In the genomic region with DNA sequence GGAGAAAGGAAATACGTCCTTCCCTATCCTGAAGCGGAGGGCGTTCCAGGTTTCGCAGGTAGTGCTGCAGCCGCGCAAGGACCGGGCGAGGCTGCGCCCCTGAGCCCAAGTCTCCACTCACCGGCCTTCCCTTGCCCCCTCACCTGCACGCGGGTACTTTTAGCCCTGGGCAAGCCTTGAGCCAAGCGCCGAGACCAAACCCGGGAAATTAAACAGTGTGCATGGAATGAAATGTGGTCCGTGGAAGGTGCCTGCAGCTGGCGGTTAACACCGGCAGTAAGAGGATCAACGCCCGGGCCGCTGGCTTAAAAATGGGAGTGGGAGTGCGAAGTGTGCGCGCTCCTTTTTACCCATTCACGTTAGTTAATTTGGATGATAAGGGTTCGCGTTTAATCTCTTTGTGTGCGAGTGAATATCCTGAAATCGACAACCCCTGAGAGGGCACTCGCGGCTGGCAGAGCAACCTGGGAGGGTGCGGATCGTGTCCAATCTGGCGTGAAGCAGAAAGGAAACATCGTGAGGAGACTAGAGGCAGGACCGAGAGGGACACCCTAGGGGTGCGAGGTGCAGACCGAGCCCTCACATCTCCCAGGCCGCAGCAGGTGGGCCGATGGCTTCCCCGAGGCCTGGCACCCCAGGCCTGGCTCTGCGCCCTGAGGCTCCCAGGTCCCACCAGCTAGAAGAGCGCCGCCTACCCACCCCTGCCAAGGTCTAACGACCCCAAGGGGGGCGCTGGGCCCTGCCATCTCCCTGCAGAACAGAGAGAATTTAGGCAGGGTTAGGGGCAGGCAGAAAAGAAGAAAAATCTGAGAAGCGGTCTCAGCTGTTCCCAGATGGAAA, we compare ENCODE assay signal across 39 cellular contexts. TPM values are rescaled to one million over a fixed set of nuclear protein-coding genes. Genes with fewer than 3 reads are reported as not detected.
A peak's percentile ranks its signal among the peaks of the same experiment; 100 is the strongest.
DNase-seq lines count a peak whose midpoint lies in the region; ATAC-seq and TF ChIP-seq lines count a peak whose summit lies in the region.
"Had no signal": no experiment of that assay in that cellular context is flagged by ENCODE, and none has a peak within 500 bp of the region (broad histone marks: within the 10 kb centered on the region; RNA-seq: fewer than 3 reads in every experiment).

No MANE protein-coding gene starts in this region.

- ATAC-seq in WTC11, result peak; percentile 2; the same call in 1 of the 2 replicates
- ATAC-seq: activated CD4-positive, CD25-positive, alpha-beta regulatory T cell treated with anti-CD3 and anti-CD28 coated beads, Interleukin-2, amount 50 U/mL, for 24 hours; activated CD8-positive, alpha-beta T cell treated with anti-CD3 and anti-CD28 coated beads for 36 hours; left ventricle myocardium superior; PC-3 had no signal

- H3K9me3 ChIP-seq in iPS-18a (ENCODE audit: control insufficient read depth, low read depth, low read length) (no peaks in the 10 kb centered on the region), spleen (no peaks in the 10 kb centered on the region)
- H3K9me3 ChIP-seq: Caco-2, thoracic aorta had no signal

- no peaks in the 10 kb centered on the region for H3K9me3 Mint-ChIP-seq in activated CD4-positive, alpha-beta T cell treated with anti-CD3 and anti-CD28 coated beads, Interleukin-2, amount 10 ng/mL, durations not matched to agents 7 days and 5 days
- H3K9me3 Mint-ChIP-seq in WTC11, result no peaks in the 10 kb centered on the region
- H3K9me3 Mint-ChIP-seq: activated CD8-positive, alpha-beta T cell treated with anti-CD3 and anti-CD28 coated beads for 36 hours; activated naive CD8-positive, alpha-beta T cell treated with anti-CD3 and anti-CD28 coated beads for 36 hours; stimulated activated naive CD8-positive, alpha-beta T cell treated with anti-CD3 and anti-CD28 coated beads, Interleukin-15, Interleukin-2, amounts not matched to agents 100 ng/mL and 50 ng/mL, for 24 hours; T-helper 1 cell treated with Interleukin-12 subunit alpha and Interleukin-12 subunit beta and Interleukin-4 antibody, amounts not matched to agents 30 μg/mL and 1 μg/mL, for 36 hours had no signal

- POLR2A ChIA-PET in activated CD4-positive, alpha-beta T cell treated with anti-CD3 and anti-CD28 coated beads, Interleukin-2, amount 10 ng/mL, durations not matched to agents 7 days and 5 days (lab: Charles Lee), result no interaction called here
- POLR2A ChIA-PET in WTC11 (lab: Charles Lee), result no interaction called here

- no peaks in the 10 kb centered on the region for H3K36me3 Mint-ChIP-seq in activated CD4-positive, alpha-beta T cell treated with anti-CD3 and anti-CD28 coated beads, Interleukin-2, amount 10 ng/mL, durations not matched to agents 7 days and 5 days (ENCODE audit: low read depth)
- no peaks in the 10 kb centered on the region for H3K36me3 Mint-ChIP-seq in WTC11
- H3K36me3 Mint-ChIP-seq: activated naive CD8-positive, alpha-beta T cell treated with anti-CD3 and anti-CD28 coated beads for 36 hours had no signal

- H3K36me3 ChIP-seq in iPS-18a (ENCODE audit: control insufficient read depth, low read depth, low read length) (no peaks in the 10 kb centered on the region), spleen (no peaks in the 10 kb centered on the region)
- H3K36me3 ChIP-seq: cardiac muscle cell, thoracic aorta had no signal

- peak overlapping the region; percentile 41 for H3K27ac Mint-ChIP-seq in activated CD4-positive, alpha-beta T cell treated with anti-CD3 and anti-CD28 coated beads, Interleukin-2, amount 10 ng/mL, durations not matched to agents 7 days and 5 days
- no peak overlapping the region for H3K27ac Mint-ChIP-seq in WTC11
- H3K27ac Mint-ChIP-seq: activated CD8-positive, alpha-beta T cell treated with anti-CD3 and anti-CD28 coated beads for 36 hours; activated naive CD8-positive, alpha-beta T cell treated with anti-CD3 and anti-CD28 coated beads for 36 hours; stimulated activated naive CD8-positive, alpha-beta T cell treated with anti-CD3 and anti-CD28 coated beads, Interleukin-15, Interleukin-2, amounts not matched to agents 100 ng/mL and 50 ng/mL, for 24 hours; T-helper 1 cell treated with Interleukin-12 subunit alpha and Interleukin-12 subunit beta and Interleukin-4 antibody, amounts not matched to agents 30 μg/mL and 1 μg/mL, for 36 hours had no signal

- H3K27me3 Mint-ChIP-seq in activated CD4-positive, alpha-beta T cell treated with anti-CD3 and anti-CD28 coated beads, Interleukin-2, amount 10 ng/mL, durations not matched to agents 7 days and 5 days, result peaks cover 85% of the 10 kb centered on the region
- peaks cover 100% of the 10 kb centered on the region for H3K27me3 Mint-ChIP-seq in WTC11 (ENCODE audit: low read depth)

- H3K4me3 ChIP-seq in iPS-18a (ENCODE audit: low read length) (peak overlapping the region; percentile 46), spleen (no peak overlapping the region)
- H3K4me3 ChIP-seq: cardiac muscle cell, SK-N-MC, thoracic aorta had no signal

- H3K27ac ChIP-seq in iPS-18a (ENCODE audit: low read length), result no peak overlapping the region
- no peak overlapping the region for H3K27ac ChIP-seq in spleen
- H3K27ac ChIP-seq: C4-2B, cardiac muscle cell, SK-N-MC, thoracic aorta had no signal

- H3K4me1 Mint-ChIP-seq in activated CD4-positive, alpha-beta T cell treated with anti-CD3 and anti-CD28 coated beads, Interleukin-2, amount 10 ng/mL, durations not matched to agents 7 days and 5 days, result peaks cover 6% of the 10 kb centered on the region
- peaks cover 48% of the 10 kb centered on the region for H3K4me1 Mint-ChIP-seq in WTC11

- TF ChIP-seq CTCF in WTC11 (IDR thresholded peaks at IDR 0.05), result no peak
- TF ChIP-seq CTCF in spleen (IDR thresholded peaks at IDR 0.05 in 8 of 11, conservative IDR thresholded peaks at IDR 0.05 in 3 of 11), result no peak

- TF ChIP-seq POLR2A in spleen (IDR thresholded peaks at IDR 0.05), result no peak

- H3K4me1 ChIP-seq in iPS-18a (ENCODE audit: control insufficient read depth, low read depth, low read length) (peaks cover 26% of the 10 kb centered on the region), spleen (peaks cover 13 to 62% (median 45%) of the 10 kb centered on the region in 6 donors)

- H3K9ac ChIP-seq in iPS-18a (ENCODE audit: low read length), result no peak overlapping the region

- 4 to 11% (median 8%) methylated on average over 40 to 47 of the region's 47 CpGs for WGBS in spleen, 5 donors

- H3K4me3 Mint-ChIP-seq in activated CD4-positive, alpha-beta T cell treated with anti-CD3 and anti-CD28 coated beads, Interleukin-2, amount 10 ng/mL, durations not matched to agents 7 days and 5 days, result no peak overlapping the region
- peak overlapping the region; percentile 81 for H3K4me3 Mint-ChIP-seq in WTC11
- H3K4me3 Mint-ChIP-seq: activated CD8-positive, alpha-beta T cell treated with anti-CD3 and anti-CD28 coated beads for 36 hours; activated naive CD8-positive, alpha-beta T cell treated with anti-CD3 and anti-CD28 coated beads for 36 hours; stimulated activated naive CD8-positive, alpha-beta T cell treated with anti-CD3 and anti-CD28 coated beads, Interleukin-15, Interleukin-2, amounts not matched to agents 100 ng/mL and 50 ng/mL, for 24 hours; T-helper 1 cell treated with Interleukin-12 subunit alpha and Interleukin-12 subunit beta and Interleukin-4 antibody, amounts not matched to agents 30 μg/mL and 1 μg/mL, for 36 hours had no signal

- no peak for DNase-seq in activated CD4-positive, alpha-beta T cell treated with anti-CD3 and anti-CD28 coated beads, Interleukin-2, amount 10 ng/mL, durations not matched to agents 7 days and 5 days
- DNase-seq in activated CD4-positive, alpha-beta T cell treated with anti-CD3 and anti-CD28 coated beads, Interleukin-2, amount 50 U/mL, for 1 hour, result no peak
- DNase-seq in WTC11 (ENCODE audit: low spot score), result peak; percentile 35
- DNase-seq in retina, result peak; percentile 42
- no peak for DNase-seq in spleen
- DNase-seq in DMS53 (lab: John Stamatoyannopoulos, UW), result no peak
- DNase-seq in T-helper 1 cell, result no peak
- DNase-seq: activated CD8-positive, alpha-beta T cell treated with anti-CD3 and anti-CD28 coated beads for 36 hours; activated effector memory CD4-positive, alpha-beta T cell treated with Interleukin-2 at 50 U/mL for 16 hours; activated naive CD8-positive, alpha-beta T cell treated with anti-CD3 and anti-CD28 coated beads for 36 hours; aorta; Caco-2; DMS79; GF-D8; hippocampal formation; KG1; left ventricle myocardium superior; NCI-H1092 treated with DMSO at 0.1 percent for 48 hours; NCI-H1694 treated with DMSO at 0.1 percent for 48 hours; NCI-H2171; NCI-H524; occipital lobe; PC-3; small intestine; stimulated activated CD4-positive, alpha-beta T cell treated with anti-CD3 and anti-CD28 coated beads, Interleukin-2, amount 100 ng/mL, for 24 hours had no signal

- intact Hi-C loops in spleen (cut with DNase I; ENCODE audit: low total_unique reads), result no loop called here

- CTCF ChIA-PET in activated CD4-positive, alpha-beta T cell treated with anti-CD3 and anti-CD28 coated beads, Interleukin-2, amount 10 ng/mL, durations not matched to agents 7 days and 5 days (lab: Charles Lee), result no interaction called here
- CTCF ChIA-PET in WTC11 (lab: Charles Lee), result interaction anchor here (1.0 to 2.0 kb wide), 4 partner anchors 9 to 118 kb away, joined by 4 to 16 read pairs (median 6); no protein-coding TSS in a partner anchor

- H3K27me3 ChIP-seq in iPS-18a (ENCODE audit: control insufficient read depth, insufficient read depth, low read length) (peaks cover 100% of the 10 kb centered on the region), spleen (replicated peaks in 1 of 7) (peaks cover 10 to 100% (median 89%) of the 10 kb centered on the region in 7 donors)

TF ChIP-seq in WTC11, 78 proteins besides CTCF, POLR2A, EP300 and RAD21:
- peak; percentile 37; the same call in 1 of the 2 replicates for TF ChIP-seq ZNF423 (CRISPR knock-in tag; IDR thresholded peaks at IDR 0.05)
- TF ChIP-seq NFE2L1 (CRISPR knock-in tag; IDR thresholded peaks at IDR 0.05), result no peak
- TF ChIP-seq, protein P1, sequence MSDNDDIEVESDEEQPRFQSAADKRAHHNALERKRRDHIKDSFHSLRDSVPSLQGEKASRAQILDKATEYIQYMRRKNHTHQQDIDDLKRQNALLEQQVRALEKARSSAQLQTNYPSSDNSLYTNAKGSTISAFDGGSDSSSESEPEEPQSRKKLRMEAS (CRISPR knock-in tag; IDR thresholded peaks at IDR 0.05), result 0 out of 2 replicates have a peak, but pooled peaks have one; percentile 12
- TF ChIP-seq ETV6 (CRISPR knock-in tag; IDR thresholded peaks at IDR 0.05), result 0 out of 2 replicates have a peak, but pooled peaks have one; percentile 9

RNA-seq across cellular contexts. Expression of gene HELT, which starts 2.0 kb away (rescaled TPM):
- not detected for total RNA-seq in activated CD4-positive, alpha-beta T cell treated with anti-CD3 and anti-CD28 coated beads, Interleukin-2, amount 10 ng/mL, durations not matched to agents 7 days and 5 days
- 0.28 TPM in 1 of 3 replicates, not detected in the others for total RNA-seq in WTC11 (2021)
- total RNA-seq in spleen, result not detected
- polyA plus RNA-seq in spleen, result under 1 TPM in 2 of 3 donors, not detected in 1; 0.20 to 0.26 TPM
- total RNA-seq: A172; activated CD8-positive, alpha-beta T cell treated with anti-CD3 and anti-CD28 coated beads for 36 hours; activated naive CD8-positive, alpha-beta T cell treated with anti-CD3 and anti-CD28 coated beads for 36 hours; aorta; Caco-2; cardiac muscle cell; H4; HT1080; left ventricle myocardium superior; MCF 10A; myocyte; occipital lobe; PC-3; thoracic aorta had no signal
- polyA plus RNA-seq: aorta, cardiac muscle cell, keratinocyte, small intestine had no signal

Comparison
In these comparisons a context has a peak if more than half of its experiments do, and no peak if none do; other contexts are left out.
1. DNase-seq: peak in WTC11 (single experiment) and retina (single experiment); none in activated CD4-positive, alpha-beta T cell treated with anti-CD3 and anti-CD28 coated beads, Interleukin-2, amount 10 ng/mL, durations not matched to agents 7 days and 5 days (single experiment), activated CD4-positive, alpha-beta T cell treated with anti-CD3 and anti-CD28 coated beads, Interleukin-2, amount 50 U/mL, for 1 hour (single experiment), spleen (single experiment), DMS53 (single experiment) and T-helper 1 cell (0 of 5).